ENCODE assay signal across 27 cellular contexts in the genomic region with DNA sequence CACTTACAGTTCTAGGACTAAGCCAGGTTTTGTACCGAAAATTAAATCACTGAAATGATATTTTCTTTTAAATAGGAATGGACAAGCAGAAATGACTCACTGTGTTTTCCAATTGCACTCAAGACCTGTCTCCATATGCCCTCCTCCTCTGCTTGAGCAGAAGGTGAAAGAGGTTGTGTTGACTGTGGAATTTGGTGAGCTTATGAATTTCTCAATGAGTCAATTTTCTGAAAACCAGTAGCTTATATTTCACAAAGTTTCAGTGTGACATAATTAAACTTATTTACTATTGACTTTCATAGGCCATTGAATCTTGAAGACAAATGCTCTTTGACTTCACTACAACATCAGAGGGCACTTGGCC.
A peak's percentile ranks its signal among the peaks of the same experiment; 100 is the strongest.
DNase-seq lines count a peak whose midpoint lies in the region; ATAC-seq, FAIRE-seq and TF ChIP-seq lines count a peak whose summit lies in the region.
"Had no signal": no experiment of that assay in that cellular context is flagged by ENCODE, and none has a peak within 500 bp of the region (broad histone marks: within the 10 kb centered on the region; RNA-seq: fewer than 3 reads in every experiment).

No MANE protein-coding gene starts in this region.

- H3K4me1 ChIP-seq in GM23248 (ENCODE audit: insufficient read depth) (0 out of 2 replicates have a peak, but pooled peaks cover 7% of the 10 kb centered on the region), esophagus squamous epithelium (peaks cover 0 to 25% (median 17%) of the 10 kb centered on the region in 3 donors), pancreas (no peaks in the 10 kb centered on the region)
- H3K4me1 ChIP-seq: BLaER1, heart left ventricle, lower lobe of right lung, upper lobe of left lung had no signal

- TF ChIP-seq CTCF in esophagus squamous epithelium (IDR thresholded peaks at IDR 0.05) = no peak
- TF ChIP-seq CTCF in pancreas (IDR thresholded peaks at IDR 0.05) = no peak

- H3K9ac ChIP-seq in GM23248 = no peak overlapping the region
- H3K9ac ChIP-seq: BLaER1 had no signal

- no peaks in the 10 kb centered on the region for H3K79me2 ChIP-seq in GM23248 (ENCODE audit: insufficient read depth)

- H4K20me1 ChIP-seq in GM23248 (ENCODE audit: insufficient read depth) = no peaks in the 10 kb centered on the region
- H4K20me1 ChIP-seq: BLaER1 had no signal

- no peak overlapping the region for H3K4me2 ChIP-seq in GM23248 (ENCODE audit: unreplicated experiment)
- H3K4me2 ChIP-seq: BLaER1 had no signal

- DNase-seq in GM23248 (peak; percentile 38), esophagus squamous epithelium (lab: John Stamatoyannopoulos, UW) (no peak), non-pigmented ciliary epithelial cell (ENCODE audit: low read depth) (peak; percentile 30), sciatic nerve (ENCODE audit: low spot score) (no peak), pancreas (no peak)
- DNase-seq: activated CD4-positive, alpha-beta T cell treated with anti-CD3 and anti-CD28 coated beads, Interleukin-2, amount 50 U/mL, for 48 hours; activated gamma-delta T cell treated with Interleukin-2 at 50 U/mL for 16 hours; activated naive CD8-positive, alpha-beta T cell treated with anti-CD3 and anti-CD28 coated beads, Interleukin-2, amount 50 U/mL, for 24 hours; activated T-cell treated with anti-CD3 and anti-CD28 coated beads, Interleukin-2, amount 50 U/mL, for 48 hours; cerebellar nuclear complex; DMS53; GOT3; heart left ventricle; lower lobe of right lung; natural killer cell; NCI-H1092; NCI-H1694; NCI-H446 treated with DMSO at 0.1 percent for 48 hours; stimulated activated naive B cell treated with anti-CD40 and anti-IgM and Interleukin-4, amounts not matched to agents 10 μg/mL and 1 μg/mL and 100 μg/mL, for 72 hours; upper lobe of left lung had no signal

- H2AFZ ChIP-seq in GM23248 = no peak overlapping the region

- no peaks in the 10 kb centered on the region for H3K27me3 ChIP-seq in GM23248 (replicated peaks; ENCODE audit: insufficient read depth)
- no peaks in the 10 kb centered on the region for H3K27me3 ChIP-seq in esophagus squamous epithelium
- no peaks in the 10 kb centered on the region for H3K27me3 ChIP-seq in pancreas
- H3K27me3 ChIP-seq: BLaER1, heart left ventricle, upper lobe of left lung had no signal

- ATAC-seq in SK-N-SH treated with all-trans-retinoic acid at 6 μM for 48 hours (peak; percentile 65), sciatic nerve (no peak), GM18873 (IDR thresholded peaks at IDR 0.05; ENCODE audit: low FRiP score, unreplicated experiment) (no peak), pancreas (no peak), GM19035 (IDR thresholded peaks at IDR 0.05; ENCODE audit: unreplicated experiment) (no peak)
- ATAC-seq: activated CD4-positive, CD25-positive, alpha-beta regulatory T cell treated with anti-CD3 and anti-CD28 coated beads, Interleukin-2, amount 50 U/mL, for 24 hours; activated naive CD8-positive, alpha-beta T cell treated with anti-CD3 and anti-CD28 coated beads, Interleukin-2, amount 50 U/mL, for 24 hours; heart left ventricle; lower lobe of right lung; natural killer cell; stimulated activated naive B cell treated with anti-CD40 and anti-IgM and Interleukin-4, amounts not matched to agents 10 μg/mL and 1 μg/mL and 100 μg/mL, for 72 hours had no signal

- H3K4me3 ChIP-seq in GM23248 = no peak overlapping the region
- no peak overlapping the region for H3K4me3 ChIP-seq in esophagus squamous epithelium
- H3K4me3 ChIP-seq in pancreas = no peak overlapping the region
- H3K4me3 ChIP-seq: BLaER1, heart left ventricle, lower lobe of right lung, skin epidermis, upper lobe of left lung had no signal

- FAIRE-seq in pancreas (lab: Jason Lieb, UNC) = no peak
- FAIRE-seq: TTC549 had no signal

- H3K9me2 ChIP-seq in GM23248 (ENCODE audit: insufficient read depth) = no peaks in the 10 kb centered on the region

- TF ChIP-seq POLR2A in esophagus squamous epithelium (IDR thresholded peaks at IDR 0.05) = no peak

- 0 to 2% methylated on average over 1 of the region's 1 CpG for WGBS in GM23248 (ENCODE audit: low coverage in 1 of 2, low lambda C conversion rate in 2 of 2, missing lambda C conversion rate in 2 of 2), 2 experiments
- WGBS in esophagus squamous epithelium, 2 donors = 37 to 57% methylated on average over 1 of the region's 1 CpG
- 37 to 62% methylated on average over 1 of the region's 1 CpG for WGBS in pancreas, 2 donors

- intact Hi-C loops in esophagus squamous epithelium (cut with DNase I) (no loop called here), sciatic nerve (cut with DNase I) (no loop called here), pancreas (cut with DNase I) (no loop called here)

- no peak overlapping the region for H3K27ac ChIP-seq in GM23248
- peak overlapping the region; percentile 44 to 80 (median 68) for H3K27ac ChIP-seq in esophagus squamous epithelium
- no peak overlapping the region for H3K27ac ChIP-seq in pancreas
- H3K27ac ChIP-seq: BLaER1, heart left ventricle, lower lobe of right lung, upper lobe of left lung had no signal

- H3K36me3 ChIP-seq in GM23248 (ENCODE audit: low read depth) = no peaks in the 10 kb centered on the region
- no peaks in the 10 kb centered on the region for H3K36me3 ChIP-seq in esophagus squamous epithelium
- H3K36me3 ChIP-seq in pancreas = no peaks in the 10 kb centered on the region
- H3K36me3 ChIP-seq: BLaER1, heart left ventricle, lower lobe of right lung, upper lobe of left lung had no signal

- peaks cover 12% of the 10 kb centered on the region for H3F3A ChIP-seq in GM23248 (ENCODE audit: insufficient read depth)

- in situ Hi-C loops in GM23248 (cut with MboI) = no loop called here

- H3K9me3 ChIP-seq in GM23248 (ENCODE audit: low read depth) = no peaks in the 10 kb centered on the region
- no peaks in the 10 kb centered on the region for H3K9me3 ChIP-seq in esophagus squamous epithelium
- H3K9me3 ChIP-seq in pancreas = no peaks in the 10 kb centered on the region
- H3K9me3 ChIP-seq: BLaER1, heart left ventricle, lower lobe of right lung, upper lobe of left lung had no signal

TF ChIP-seq in SK-N-SH treated with all-trans-retinoic acid at 6 μM for 48 hours, 23 proteins besides CTCF, POLR2A, EP300 and RAD21:
- TF ChIP-seq ZC3H10 (CRISPR knock-in tag; IDR thresholded peaks at IDR 0.05) = peak; percentile 82; the same call in 1 of the 2 replicates
- TF ChIP-seq ISL1 (CRISPR knock-in tag; IDR thresholded peaks at IDR 0.05) = no peak

Comparison
In these comparisons a context has a peak if more than half of its experiments do, and no peak if none do; other contexts are left out.
1. DNase-seq: peak in GM23248 (single experiment) and non-pigmented ciliary epithelial cell (single experiment); none in esophagus squamous epithelium (single experiment), sciatic nerve (single experiment) and pancreas (0 of 6).
2. H3K27ac ChIP-seq: peak in esophagus squamous epithelium (4 of 4); none in GM23248 (single experiment) and pancreas (0 of 4).